26 cellular contexts compared by ENCODE assay signal in the genomic region with DNA sequence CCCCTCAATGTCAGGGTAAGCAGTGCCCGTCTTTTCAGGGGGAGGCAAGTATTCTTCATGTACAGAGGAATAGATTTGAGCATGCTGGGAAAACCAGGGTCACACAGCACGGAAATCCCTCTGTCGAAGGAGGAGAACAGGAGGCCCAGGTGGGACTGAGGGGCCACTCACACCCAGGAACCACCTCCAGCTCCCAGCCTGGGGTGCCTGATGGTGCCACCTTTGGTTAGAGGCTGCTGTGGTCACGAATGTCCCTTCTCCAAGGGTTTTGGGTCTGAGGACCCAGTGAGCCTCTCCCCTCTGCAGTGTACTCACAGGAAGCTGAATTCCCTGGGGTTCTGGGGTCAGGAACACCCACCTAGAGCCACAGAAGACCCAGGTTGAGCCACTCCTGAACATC.
DNase-seq lines count a peak whose midpoint lies in the region; ATAC-seq, FAIRE-seq and TF ChIP-seq lines count a peak whose summit lies in the region.
"Had no signal": no experiment of that assay in that cellular context is flagged by ENCODE, and none has a peak within 500 bp of the region (broad histone marks: within the 10 kb centered on the region; RNA-seq: fewer than 3 reads in every experiment).

No MANE protein-coding gene starts in this region.

- ATAC-seq in left ventricle myocardium superior (no peak), HG03280 (IDR thresholded peaks at IDR 0.05; ENCODE audit: unreplicated experiment) (no peak)
- ATAC-seq in CD4-positive, alpha-beta T cell (ENCODE audit: poor library complexity): no peak
- ATAC-seq: GM12878 had no signal

- H3K27me3 ChIP-seq in A673 (replicated peaks; ENCODE audit: insufficient read depth, low read depth, low read length, poor library complexity): no peaks in the 10 kb centered on the region
- no peaks in the 10 kb centered on the region for H3K27me3 ChIP-seq in CD4-positive, alpha-beta T cell (ENCODE audit: control insufficient read depth, insufficient read depth, low read length)
- H3K27me3 ChIP-seq: BLaER1 treated with 17β-estradiol and CSF1 and Interleukin-3, amounts not matched to agents 10 nM and 100 nM had no signal

- H3K4me1 Mint-ChIP-seq in CD4-positive, alpha-beta T cell (ENCODE audit: low read depth): no peaks in the 10 kb centered on the region
- H3K4me1 Mint-ChIP-seq: B cell; CD4-positive, alpha-beta memory T cell; CD8-positive, alpha-beta memory T cell had no signal

- H3K4me3 ChIP-seq in A673 (ENCODE audit: low read depth, low read length, poor library complexity, severe bottlenecking): no peak overlapping the region
- H3K4me3 ChIP-seq: BLaER1 treated with 17β-estradiol and CSF1 and Interleukin-3, amounts not matched to agents 10 nM and 100 nM; GM12878 had no signal

- no peaks in the 10 kb centered on the region for H3K9me3 Mint-ChIP-seq in CD4-positive, alpha-beta T cell
- H3K9me3 Mint-ChIP-seq: CD4-positive, alpha-beta memory T cell had no signal

- H3K27ac Mint-ChIP-seq in CD4-positive, alpha-beta T cell: no peak overlapping the region
- H3K27ac Mint-ChIP-seq: B cell; CD4-positive, alpha-beta memory T cell; CD8-positive, alpha-beta memory T cell had no signal

- no peaks in the 10 kb centered on the region for H3K27me3 Mint-ChIP-seq in CD4-positive, alpha-beta T cell
- H3K27me3 Mint-ChIP-seq: B cell; CD4-positive, alpha-beta memory T cell; CD8-positive, alpha-beta memory T cell had no signal

- POLR2A ChIA-PET in A673 (lab: Charles Lee; ENCODE audit: low non-redundant PET): no interaction called here
- POLR2A ChIA-PET in CD4-positive, alpha-beta T cell (lab: Charles Lee): no interaction called here

- H3K4me1 ChIP-seq in A673 (ENCODE audit: insufficient read depth, low read length, poor library complexity, severe bottlenecking): no peaks in the 10 kb centered on the region

- BruUV-seq in A673 (replicated peaks; lab: Mats Ljungman, UMichigan): no TSS peak

- FAIRE-seq in urothelium cell line (lab: Jason Lieb, UNC): peak; percentile 30
- FAIRE-seq: A204.1, GM12878, GM12892, GM18507 had no signal

- H3K9me3 ChIP-seq in A673 (ENCODE audit: low read depth, low read length, poor library complexity, severe bottlenecking): no peaks in the 10 kb centered on the region
- H3K9me3 ChIP-seq in CD4-positive, alpha-beta T cell (ENCODE audit: control insufficient read depth, low read length): no peaks in the 10 kb centered on the region
- H3K9me3 ChIP-seq: BLaER1 treated with 17β-estradiol and CSF1 and Interleukin-3, amounts not matched to agents 10 nM and 100 nM had no signal

- DNase-seq in cardiac septum (ENCODE audit: low spot score): peak; percentile 53
- DNase-seq in left ventricle myocardium superior: no peak
- DNase-seq in mesenteric fat pad (ENCODE audit: low spot score): peak; percentile 35
- peak; percentile 31 for DNase-seq in posterior vena cava (ENCODE audit: low spot score)
- DNase-seq in urothelium cell line (ENCODE audit: low spot score): no peak
- no peak for DNase-seq in A673 (ENCODE audit: low spot score)
- no peak for DNase-seq in CD4-positive, alpha-beta T cell
- DNase-seq: 8988T; AML-193; CD4-positive, alpha-beta memory T cell; CD8-positive, alpha-beta memory T cell; COR-L47; DMS 273 treated with DMSO at 0.1 percent for 48 hours; DMS153; DMS53; DMS79; DND-41; EL; GDM1 had no signal

- CTCF ChIA-PET in A673 (lab: Charles Lee): no interaction called here
- CTCF ChIA-PET in CD4-positive, alpha-beta T cell (lab: Charles Lee): no interaction called here

- H3K36me3 ChIP-seq in A673 (ENCODE audit: insufficient read depth, low read length, poor library complexity, severe bottlenecking): no peaks in the 10 kb centered on the region
- H3K36me3 ChIP-seq: BLaER1 treated with 17β-estradiol and CSF1 and Interleukin-3, amounts not matched to agents 10 nM and 100 nM had no signal

- H3K36me3 Mint-ChIP-seq in CD4-positive, alpha-beta T cell (ENCODE audit: low read depth): no peaks in the 10 kb centered on the region
- H3K36me3 Mint-ChIP-seq: CD4-positive, alpha-beta memory T cell; CD8-positive, alpha-beta memory T cell had no signal

- no peak for TF ChIP-seq CTCF in A673 (conservative IDR thresholded peaks at IDR 0.05; ENCODE audit: low read depth, low read length)
- no peak for TF ChIP-seq CTCF in CD4-positive, alpha-beta T cell (IDR thresholded peaks at IDR 0.05)

- intact Hi-C loops in cardiac septum (cut with DNase I) (no loop called here), left ventricle myocardium superior (cut with micrococcal nuclease) (no loop called here), posterior vena cava (cut with DNase I) (no loop called here), A673 (cut with micrococcal nuclease; ENCODE audit: unreplicated experiment) (no loop called here)
- intact Hi-C loops in CD4-positive, alpha-beta T cell (cut with DNase I, micrococcal nuclease): no loop called here

- H3K27ac ChIP-seq in A673 (ENCODE audit: low read depth, low read length, poor library complexity, severe bottlenecking): no peak overlapping the region
- H3K27ac ChIP-seq in CD4-positive, alpha-beta T cell (ENCODE audit: low read depth, low read length): no peak overlapping the region
- H3K27ac ChIP-seq: BLaER1 treated with 17β-estradiol and CSF1 and Interleukin-3, amounts not matched to agents 10 nM and 100 nM had no signal

- H3K4me3 Mint-ChIP-seq in CD4-positive, alpha-beta T cell: no peak overlapping the region
- H3K4me3 Mint-ChIP-seq: B cell; CD4-positive, alpha-beta memory T cell; CD8-positive, alpha-beta memory T cell had no signal

Comparison
In these comparisons a context has a peak if more than half of its experiments do, and no peak if none do; other contexts are left out.
1. DNase-seq: peak in cardiac septum (single experiment), mesenteric fat pad (single experiment) and posterior vena cava (single experiment); none in left ventricle myocardium superior (single experiment), urothelium cell line (single experiment), A673 (single experiment) and CD4-positive, alpha-beta T cell (0 of 10).